ENCODE assay signal across 21 cellular contexts in the genomic region with DNA sequence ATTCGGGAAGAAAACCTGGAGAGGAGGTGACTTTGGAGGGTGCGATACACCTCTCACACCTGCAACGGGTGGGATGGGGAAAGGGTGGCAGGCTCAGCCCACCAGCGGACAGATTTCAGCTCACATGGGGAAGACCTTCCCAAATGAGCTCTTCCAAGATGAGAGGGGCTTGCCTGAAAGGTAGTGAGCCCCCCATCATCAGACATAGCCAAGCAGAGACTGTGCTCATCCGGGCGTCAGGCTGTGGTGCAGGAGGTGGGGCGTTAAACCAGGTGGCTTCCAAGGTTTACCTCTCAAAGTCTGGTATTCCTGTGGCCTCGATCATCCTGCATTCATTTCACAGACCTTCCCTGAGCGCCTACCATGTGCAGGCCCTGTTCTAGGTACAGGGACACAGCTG.
A peak's percentile ranks its signal among the peaks of the same experiment; 100 is the strongest.
DNase-seq lines count a peak whose midpoint lies in the region; ATAC-seq and TF ChIP-seq lines count a peak whose summit lies in the region.
"Had no signal": no experiment of that assay in that cellular context is flagged by ENCODE, and none has a peak within 500 bp of the region (broad histone marks: within the 10 kb centered on the region; RNA-seq: fewer than 3 reads in every experiment).

No MANE protein-coding gene starts in this region.

- H3K4me3 Mint-ChIP-seq in activated T-cell treated with anti-CD3 and anti-CD28 coated beads, Interleukin-2, amount 50 U/mL, for 24 hours: peak overlapping the region; percentile 13
- no peak overlapping the region for H3K4me3 Mint-ChIP-seq in activated CD8-positive, alpha-beta T cell treated with anti-CD3 and anti-CD28 coated beads, Interleukin-2, amount 10 ng/mL, durations not matched to agents 7 days and 5 days

- POLR2A ChIA-PET in activated CD8-positive, alpha-beta T cell treated with anti-CD3 and anti-CD28 coated beads, Interleukin-2, amount 10 ng/mL, durations not matched to agents 7 days and 5 days (lab: Charles Lee): no interaction called here

- H3K36me3 ChIP-seq in thymus (ENCODE audit: control insufficient read depth, insufficient read depth) (peaks cover 4% of the 10 kb centered on the region), upper lobe of right lung (peaks cover 11% of the 10 kb centered on the region)
- H3K36me3 ChIP-seq: neutrophil had no signal

- ATAC-seq in activated CD8-positive, alpha-beta T cell treated with anti-CD3 and anti-CD28 coated beads, Interleukin-2, amount 10 ng/mL, durations not matched to agents 7 days and 5 days: no peak
- ATAC-seq in upper lobe of right lung: no peak
- ATAC-seq: heart left ventricle had no signal

- H3K9me3 ChIP-seq in thymus (ENCODE audit: control insufficient read depth): no peaks in the 10 kb centered on the region
- H3K9me3 ChIP-seq in upper lobe of right lung: no peaks in the 10 kb centered on the region
- H3K9me3 ChIP-seq: Caco-2, heart left ventricle, neutrophil, tibial nerve had no signal

- H3K9me3 Mint-ChIP-seq in activated T-cell treated with anti-CD3 and anti-CD28 coated beads, Interleukin-2, amount 50 U/mL, for 24 hours: no peaks in the 10 kb centered on the region
- H3K9me3 Mint-ChIP-seq in activated CD8-positive, alpha-beta T cell treated with anti-CD3 and anti-CD28 coated beads, Interleukin-2, amount 10 ng/mL, durations not matched to agents 7 days and 5 days (ENCODE audit: insufficient read depth): no peaks in the 10 kb centered on the region

- WGBS in lower leg skin, 2 donors: 89 to 94% methylated on average over 8 to 9 of the region's 9 CpGs
- 95% methylated on average over 9 of the region's 9 CpGs for WGBS in thymus

- TF ChIP-seq POLR2A in lower leg skin (IDR thresholded peaks at IDR 0.05): no peak

- no peak overlapping the region for H3K27ac Mint-ChIP-seq in activated T-cell treated with anti-CD3 and anti-CD28 coated beads, Interleukin-2, amount 50 U/mL, for 24 hours
- peak overlapping the region; percentile 40 for H3K27ac Mint-ChIP-seq in activated CD8-positive, alpha-beta T cell treated with anti-CD3 and anti-CD28 coated beads, Interleukin-2, amount 10 ng/mL, durations not matched to agents 7 days and 5 days

- peaks cover 39% of the 10 kb centered on the region for H3K4me1 Mint-ChIP-seq in activated T-cell treated with anti-CD3 and anti-CD28 coated beads, Interleukin-2, amount 50 U/mL, for 24 hours (ENCODE audit: low read depth)
- H3K4me1 Mint-ChIP-seq in activated CD8-positive, alpha-beta T cell treated with anti-CD3 and anti-CD28 coated beads, Interleukin-2, amount 10 ng/mL, durations not matched to agents 7 days and 5 days (ENCODE audit: low read depth): peaks cover 42% of the 10 kb centered on the region

- H3K27me3 ChIP-seq in thymus (ENCODE audit: control insufficient read depth, insufficient read depth) (no peaks in the 10 kb centered on the region), upper lobe of right lung (peaks cover 14% of the 10 kb centered on the region)
- H3K27me3 ChIP-seq: heart left ventricle had no signal

- DNase-seq in activated T-cell treated with anti-CD3 and anti-CD28 coated beads, Interleukin-2, amount 50 U/mL, for 24 hours: no peak
- DNase-seq in activated T-cell treated with anti-CD3 and anti-CD28 coated beads for 4 hours (no peak), lower leg skin (ENCODE audit: low spot score in 2 of 2) (peak; percentile 7 to 48), upper lobe of right lung (no peak), GOT3 (lab: John Stamatoyannopoulos, UW) (no peak), iPS-NIHi11 (ENCODE audit: low spot score) (no peak)
- DNase-seq in activated CD8-positive, alpha-beta T cell treated with anti-CD3 and anti-CD28 coated beads, Interleukin-2, amount 10 ng/mL, durations not matched to agents 7 days and 5 days: no peak
- DNase-seq: activated CD4-positive, CD25-positive, alpha-beta regulatory T cell; central memory CD4-positive, alpha-beta T cell; effector memory CD4-positive, alpha-beta T cell; EL; heart left ventricle; mammary epithelial cell; NCI-H1105; OCI-M1; SHP77 treated with DMSO at 0.1 percent for 48 hours; stimulated activated CD4-positive, alpha-beta T cell treated with anti-CD3 and anti-CD28 coated beads, Interleukin-12 subunit alpha, Interleukin-12 subunit beta, amount 100 ng/mL, for 4 hours had no signal

- H3K4me1 ChIP-seq in thymus (ENCODE audit: control insufficient read depth, insufficient read depth, low read length) (peaks cover 28% of the 10 kb centered on the region), upper lobe of right lung (no peaks in the 10 kb centered on the region)
- H3K4me1 ChIP-seq: Caco-2 had no signal

- H3K27me3 Mint-ChIP-seq in activated T-cell treated with anti-CD3 and anti-CD28 coated beads, Interleukin-2, amount 50 U/mL, for 24 hours: peaks cover 3% of the 10 kb centered on the region
- H3K27me3 Mint-ChIP-seq in activated CD8-positive, alpha-beta T cell treated with anti-CD3 and anti-CD28 coated beads, Interleukin-2, amount 10 ng/mL, durations not matched to agents 7 days and 5 days (ENCODE audit: low read depth): no peaks in the 10 kb centered on the region

- H3K27ac ChIP-seq in thymus (ENCODE audit: low read depth) (peak overlapping the region; percentile 1), upper lobe of right lung (no peak overlapping the region)
- H3K27ac ChIP-seq: heart left ventricle, neutrophil, tibial nerve had no signal

- intact Hi-C loops in lower leg skin (cut with DNase I; ENCODE audit: low total_unique reads) (no loop called here), upper lobe of right lung (cut with DNase I) (no loop called here)

- H3K36me3 Mint-ChIP-seq in activated T-cell treated with anti-CD3 and anti-CD28 coated beads, Interleukin-2, amount 50 U/mL, for 24 hours (ENCODE audit: low read depth): peaks cover 2% of the 10 kb centered on the region
- peaks cover 4% of the 10 kb centered on the region for H3K36me3 Mint-ChIP-seq in activated CD8-positive, alpha-beta T cell treated with anti-CD3 and anti-CD28 coated beads, Interleukin-2, amount 10 ng/mL, durations not matched to agents 7 days and 5 days (ENCODE audit: low read depth)

- CTCF ChIA-PET in activated CD8-positive, alpha-beta T cell treated with anti-CD3 and anti-CD28 coated beads, Interleukin-2, amount 10 ng/mL, durations not matched to agents 7 days and 5 days (lab: Charles Lee): interaction anchor here (4.5 kb wide), 1 partner anchor 95 kb away, joined by 44 read pairs; no protein-coding TSS in a partner anchor

- TF ChIP-seq CTCF in lower leg skin (IDR thresholded peaks at IDR 0.05) (no peak), upper lobe of right lung (IDR thresholded peaks at IDR 0.05) (no peak)

- H3K4me3 ChIP-seq in lower leg skin (ENCODE audit: low read depth, poor library complexity, severe bottlenecking) (no peak overlapping the region), thymus (ENCODE audit: low read length) (peak overlapping the region; percentile 83), upper lobe of right lung (no peak overlapping the region)
- H3K4me3 ChIP-seq: heart left ventricle, tibial nerve had no signal

Comparison
In these comparisons a context has a peak if more than half of its experiments do, and no peak if none do; other contexts are left out.
1. DNase-seq: peak in lower leg skin (2 of 2); none in activated T-cell treated with anti-CD3 and anti-CD28 coated beads, Interleukin-2, amount 50 U/mL, for 24 hours (single experiment), activated T-cell treated with anti-CD3 and anti-CD28 coated beads for 4 hours (single experiment), activated CD8-positive, alpha-beta T cell treated with anti-CD3 and anti-CD28 coated beads, Interleukin-2, amount 10 ng/mL, durations not matched to agents 7 days and 5 days (single experiment), upper lobe of right lung (single experiment), GOT3 (single experiment) and iPS-NIHi11 (single experiment).